ENCODE assay signal across 7 cellular contexts in genomic region chr3:69088033-69088432, GRCh38. TPM values are rescaled to one million over a fixed set of nuclear protein-coding genes. Genes with fewer than 3 reads are reported as not detected.
DNase-seq lines count a peak whose midpoint lies in the region; ATAC-seq and TF ChIP-seq lines count a peak whose summit lies in the region.

No MANE protein-coding gene starts in this region.

- peak; percentile 25 for ATAC-seq in GM18873 (IDR thresholded peaks at IDR 0.05; ENCODE audit: low FRiP score, unreplicated experiment)
- ATAC-seq in HG03097 (IDR thresholded peaks at IDR 0.05; ENCODE audit: low FRiP score, unreplicated experiment) = peak; percentile 12
- ATAC-seq in naive B cell (ENCODE audit: low read depth in 2 of 2) = no peak
- ATAC-seq in GM19397 (IDR thresholded peaks at IDR 0.05; ENCODE audit: unreplicated experiment) = no peak

- H3K27me3 Mint-ChIP-seq in naive B cell = no peaks in the 10 kb centered on the region

- no peaks in the 10 kb centered on the region for H3K9me3 Mint-ChIP-seq in naive B cell

- no peak for TF ChIP-seq CTCF in astrocyte of the spinal cord (IDR thresholded peaks at IDR 0.05; ENCODE audit: low read depth, low read length)

- H3K4me3 ChIP-seq in astrocyte of the spinal cord (ENCODE audit: low read depth, low read length) = no peak overlapping the region

- H3K4me3 Mint-ChIP-seq in naive B cell = peak overlapping the region; percentile 56 to 89 (median 71)

- in situ Hi-C loops in astrocyte of the spinal cord (cut with HindIII; ENCODE audit: low sequenced_read_pairs) = no loop called here

- H3K4me1 Mint-ChIP-seq in naive B cell = peaks cover 57 to 87% (median 61%) of the 10 kb centered on the region in 3 donors

- DNase-seq in astrocyte of the spinal cord (ENCODE audit: low read depth, low spot score) = peak; percentile 65
- no peak for DNase-seq in naive B cell
- DNase-seq in GM19238 (ENCODE audit: insufficient read length, low spot score) = no peak
- no peak for DNase-seq in cortex of kidney (lab: John Stamatoyannopoulos, UW)

- H3K36me3 Mint-ChIP-seq in naive B cell = peaks cover 0 to 9% of the 10 kb centered on the region in 2 donors

- H3K27ac Mint-ChIP-seq in naive B cell = peak overlapping the region in 4 of 6 donors; percentile 5 to 88 (median 80)

RNA-seq across cellular contexts. Expression of gene ARL6IP5, which starts 3.3 kb away (rescaled TPM):
- polyA plus RNA-seq in naive B cell (ENCODE audit: low read depth in 6 of 6) = 100 to 1,000 TPM; 278 to 469 (median 324) TPM

RNA-seq across cellular contexts. Expression of gene UBA3, which starts 7.9 kb away (rescaled TPM):
- polyA plus RNA-seq in naive B cell (ENCODE audit: low read depth in 6 of 6) = 100 to 1,000 TPM in 1 of 6 donors, 10 to 100 TPM in 5; 57.8 to 123 (median 61.1) TPM

RNA-seq across cellular contexts. Expression of gene LMOD3, which starts 34.4 kb away (rescaled TPM):
- under 1 TPM in 3 of 6 donors, not detected in 3; 0.05 to 0.19 (median 0.09) TPM for polyA plus RNA-seq in naive B cell (ENCODE audit: low read depth in 6 of 6)

RNA-seq across cellular contexts. Expression of gene TMF1, which starts 35.9 kb away (rescaled TPM):
- 10 to 100 TPM; 26.1 to 65.0 (median 54.4) TPM for polyA plus RNA-seq in naive B cell (ENCODE audit: low read depth in 6 of 6)

Comparison
In these comparisons a context has a peak if more than half of its experiments do, and no peak if none do; other contexts are left out.
1. ATAC-seq: peak in GM18873 (single experiment) and HG03097 (single experiment); none in naive B cell (0 of 2) and GM19397 (single experiment).